8 cellular contexts compared by ENCODE assay signal in the genomic region with DNA sequence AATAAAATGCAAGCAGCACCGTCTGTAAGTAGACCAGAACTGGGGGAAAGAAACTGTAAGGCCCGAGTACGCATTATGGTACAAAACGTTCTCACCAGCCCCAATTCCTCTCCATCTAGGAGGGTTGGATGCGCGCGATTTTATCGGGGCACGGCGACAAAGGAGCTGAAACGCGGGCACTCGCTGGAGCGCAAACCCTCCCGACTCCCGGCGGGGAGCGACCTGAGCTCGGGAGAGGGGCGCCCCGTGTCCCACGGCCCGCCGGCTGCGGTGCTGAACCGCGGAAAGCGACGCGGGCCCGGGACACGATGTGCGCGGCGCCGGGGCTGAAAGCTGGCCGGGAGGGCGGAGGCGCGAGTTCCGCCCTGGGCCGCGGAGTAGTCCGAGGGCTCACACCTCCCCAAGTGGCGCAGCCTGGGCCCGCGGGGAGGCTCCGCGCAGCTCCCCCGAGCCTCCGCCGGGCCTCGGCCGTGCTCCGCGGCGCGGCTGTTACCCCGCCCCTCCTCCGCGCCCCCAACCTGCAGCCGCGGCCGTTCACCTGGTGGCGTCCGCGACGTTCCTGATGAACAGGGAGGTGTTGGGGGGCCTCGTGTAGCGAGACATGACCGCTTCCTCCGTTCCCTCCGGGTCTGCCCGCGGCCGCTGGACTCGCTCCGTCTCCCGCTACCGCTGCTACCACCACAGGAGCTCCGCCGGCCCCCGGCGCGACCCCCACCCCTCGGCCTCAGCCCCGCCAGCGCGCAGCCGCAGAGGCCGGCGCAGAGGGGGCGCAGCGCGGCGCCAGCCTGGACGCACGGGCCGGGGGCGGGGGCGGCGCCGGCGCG. TPM values are rescaled to one million over a fixed set of nuclear protein-coding genes. Genes with fewer than 3 reads are reported as not detected.
DNase-seq lines count a peak whose midpoint lies in the region; ATAC-seq, FAIRE-seq and TF ChIP-seq lines count a peak whose summit lies in the region.

A gene (minus strand): TSS at position 787 of the 824 bp plus-strand sequence. CDS start 184 bp downstream, at position 603.

- peak; percentile 80 for ATAC-seq in GM19463 (IDR thresholded peaks at IDR 0.05; ENCODE audit: unreplicated experiment)
- peak; percentile 72 for ATAC-seq in central memory CD8-positive, alpha-beta T cell (replicated peaks; ENCODE audit: extremely low read depth, poor library complexity, severe bottlenecking)
- peak; percentile 90 for ATAC-seq in left colon

- DNase-seq in CD4-positive, alpha-beta memory T cell, result peak; percentile 18 to 46 (median 36)
- peak; percentile 72 for DNase-seq in HuH-7 (ENCODE audit: low spot score)
- DNase-seq in central memory CD8-positive, alpha-beta T cell (ENCODE audit: low spot score in 2 of 2), result peak in 1 of 2 donors; percentile 14
- DNase-seq in left colon, result peak in 1 of 2 donors; percentile 45
- peak; percentile 13 to 23 for DNase-seq in stimulated activated CD4-positive, alpha-beta T cell treated with anti-CD3 and anti-CD28 coated beads, Interleukin-2, amount 100 ng/mL, for 48 hours
- no peak for DNase-seq in RCC 7860 (ENCODE audit: low spot score)

- POLR2A ChIA-PET in CD4-positive, alpha-beta memory T cell (lab: Charles Lee; ENCODE audit: partially characterized antibody), result interaction anchor here (1.1 to 1.9 kb wide), 4 partner anchors 9 to 37 kb away, joined by 3 to 14 read pairs (median 4); a partner anchor contains a TSS

- intact Hi-C loops in CD4-positive, alpha-beta memory T cell (cut with micrococcal nuclease), result no loop called here
- intact Hi-C loops in left colon (cut with DNase I, micrococcal nuclease), result no loop called here

- no peak for FAIRE-seq in RCC 7860 (lab: Jason Lieb, UNC)

- no peaks in the 10 kb centered on the region for H3K27me3 ChIP-seq in CD4-positive, alpha-beta memory T cell (ENCODE audit: insufficient read depth, low read length)

- no peaks in the 10 kb centered on the region for H3K9me3 ChIP-seq in CD4-positive, alpha-beta memory T cell (ENCODE audit: control insufficient read depth in 1 of 2, low read length in 2 of 2)

- no peaks in the 10 kb centered on the region for H3K36me3 Mint-ChIP-seq in CD4-positive, alpha-beta memory T cell
- H3K36me3 Mint-ChIP-seq in central memory CD8-positive, alpha-beta T cell (ENCODE audit: insufficient read depth), result no peaks in the 10 kb centered on the region

- CTCF ChIA-PET in CD4-positive, alpha-beta memory T cell (lab: Charles Lee; ENCODE audit: partially characterized antibody), result interaction anchor here (0.9 to 4.1 kb wide), 3 partner anchors 35 to 135 kb away, joined by 3 to 13 read pairs (median 5); a partner anchor contains a TSS

- peaks cover 6 to 14% (median 11%) of the 10 kb centered on the region in 4 donors for H3K4me1 Mint-ChIP-seq in CD4-positive, alpha-beta memory T cell
- H3K4me1 Mint-ChIP-seq in central memory CD8-positive, alpha-beta T cell, result peaks cover 7% of the 10 kb centered on the region

- no peaks in the 10 kb centered on the region for H3K9me3 Mint-ChIP-seq in CD4-positive, alpha-beta memory T cell
- H3K9me3 Mint-ChIP-seq in central memory CD8-positive, alpha-beta T cell, result no peaks in the 10 kb centered on the region

- no peaks in the 10 kb centered on the region for H3K36me3 ChIP-seq in CD4-positive, alpha-beta memory T cell (ENCODE audit: insufficient read depth, low read length)

- peak within 1 kb of the TSS in 1 of 2 donors; percentile 58 for H3K4me3 ChIP-seq in CD4-positive, alpha-beta memory T cell (ENCODE audit: low read length in 2 of 2)

- no peak within 1 kb of the TSS for H3K27ac ChIP-seq in CD4-positive, alpha-beta memory T cell (ENCODE audit: low read depth, low read length)
- peak within 1 kb of the TSS; percentile 68; the same call in 1 of the 2 replicates for H3K27ac ChIP-seq in VCaP

- 0 out of 2 replicates have a peak, but pooled peaks have one; percentile 14 for TF ChIP-seq CTCF in VCaP (conservative IDR thresholded peaks at IDR 0.05)

- H3K4me1 ChIP-seq in CD4-positive, alpha-beta memory T cell (ENCODE audit: insufficient read depth, low read length), result peaks cover 7% of the 10 kb centered on the region

- H3K27ac Mint-ChIP-seq in CD4-positive, alpha-beta memory T cell, result peak within 1 kb of the TSS in 4 of 7 donors; percentile 1 to 71 (median 34)
- no peak within 1 kb of the TSS for H3K27ac Mint-ChIP-seq in central memory CD8-positive, alpha-beta T cell (ENCODE audit: low read depth)

- no peaks in the 10 kb centered on the region for H3K27me3 Mint-ChIP-seq in CD4-positive, alpha-beta memory T cell
- no peaks in the 10 kb centered on the region for H3K27me3 Mint-ChIP-seq in central memory CD8-positive, alpha-beta T cell

- peak within 1 kb of the TSS; percentile 75 to 91 (median 84) for H3K4me3 Mint-ChIP-seq in CD4-positive, alpha-beta memory T cell
- H3K4me3 Mint-ChIP-seq in central memory CD8-positive, alpha-beta T cell, result peak within 1 kb of the TSS; percentile 86

RNA-seq across cellular contexts. Expression of the gene that starts here (rescaled TPM):
- not detected for total RNA-seq in CD4-positive, alpha-beta memory T cell
- under 1 TPM; 0.06 to 0.11 TPM for polyA plus RNA-seq in CD4-positive, alpha-beta memory T cell
- total RNA-seq in left colon, result under 1 TPM in 1 of 2 donors, not detected in 1; 0.53 TPM

Comparison
In these comparisons a context has a peak if more than half of its experiments do, and no peak if none do; other contexts are left out.
1. Peak in DNase-seq in CD4-positive, alpha-beta memory T cell; RNA of the gene not detected or under 1 TPM.
2. Peak in ATAC-seq in left colon; RNA of the gene not detected or under 1 TPM.